In the genomic region with DNA sequence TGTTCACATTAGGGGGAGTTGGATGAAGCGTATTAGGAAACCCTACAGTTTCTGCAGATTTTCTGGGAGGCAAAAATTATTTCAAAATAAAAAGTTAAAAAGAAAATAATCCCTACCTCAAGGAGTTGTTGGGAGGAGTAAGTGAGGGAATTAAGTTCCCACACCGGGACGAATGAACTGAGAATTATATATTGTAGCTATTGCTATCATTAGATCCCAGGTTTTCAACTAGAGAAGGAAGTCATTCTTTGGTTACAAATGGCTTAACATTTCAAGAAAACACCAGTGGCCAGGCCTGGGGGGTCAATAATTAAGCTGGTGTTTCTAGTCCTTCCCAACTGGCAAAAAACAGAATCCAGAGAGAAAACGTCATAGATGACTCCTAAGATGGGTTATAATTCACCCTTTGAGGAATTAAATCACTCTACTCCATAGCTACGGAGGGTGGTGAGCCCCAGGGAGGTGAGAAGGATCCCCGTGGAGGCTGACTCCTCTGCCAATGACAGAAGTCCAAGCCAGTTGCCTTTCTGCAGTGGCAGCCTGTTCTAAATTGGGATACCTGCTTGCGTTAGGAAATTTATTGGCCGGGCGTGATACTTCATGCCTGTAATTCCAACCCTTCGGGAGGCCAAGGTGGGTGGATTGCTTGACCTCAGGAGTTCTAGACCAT, we compare ENCODE assay signal across 1 cellular context.
TF ChIP-seq lines count a peak whose summit lies in the region.

No MANE protein-coding gene starts in this region.

TF ChIP-seq in endothelial cell of umbilical vein, 7 proteins besides CTCF, POLR2A, EP300 and RAD21:
- TF ChIP-seq POLR2AphosphoS5 (IDR thresholded peaks at IDR 0.05; ENCODE audit: insufficient read depth, low read depth, low read length) (no peak), GATA2 (IDR thresholded peaks at IDR 0.05; ENCODE audit: insufficient read depth, insufficient read length, low read depth, low read length) (no peak), JUN (IDR thresholded peaks at IDR 0.05; ENCODE audit: borderline replicate concordance, insufficient read depth, insufficient read length, low read depth) (no peak), FOS (IDR thresholded peaks at IDR 0.05; ENCODE audit: borderline replicate concordance, insufficient read depth, low read length) (no peak), MYC (IDR thresholded peaks at IDR 0.05; ENCODE audit: low read depth, low read length) (no peak), EZH2 (IDR thresholded peaks at IDR 0.05; ENCODE audit: borderline replicate concordance, low read depth, low read length, severe bottlenecking) (no peak)
- TF ChIP-seq, protein P1, sequence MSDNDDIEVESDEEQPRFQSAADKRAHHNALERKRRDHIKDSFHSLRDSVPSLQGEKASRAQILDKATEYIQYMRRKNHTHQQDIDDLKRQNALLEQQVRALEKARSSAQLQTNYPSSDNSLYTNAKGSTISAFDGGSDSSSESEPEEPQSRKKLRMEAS (IDR thresholded peaks at IDR 0.05; ENCODE audit: insufficient read depth, insufficient read length), result no peak
